ENCODE assay signal across 11 cellular contexts in the genomic region with DNA sequence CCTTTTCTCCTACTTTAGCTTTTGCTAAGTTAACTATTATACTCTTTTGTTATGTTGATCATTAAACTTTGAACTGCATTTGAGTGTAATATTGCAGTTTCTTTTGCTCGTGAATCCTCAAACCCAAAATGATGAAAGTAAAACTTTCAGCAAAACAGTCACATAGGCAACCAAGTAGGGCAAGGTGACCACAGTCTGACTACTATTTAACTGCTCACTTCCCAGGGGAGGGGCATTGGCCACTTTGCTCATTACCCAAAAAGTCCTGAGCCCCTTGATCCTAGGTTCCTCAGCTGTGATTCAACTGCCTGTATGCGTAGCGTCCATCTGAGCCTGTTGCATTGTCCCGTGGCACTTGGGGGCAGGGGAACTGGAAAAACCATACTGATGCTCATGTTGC.
"Had no signal": no experiment of that assay in that cellular context is flagged by ENCODE, and none has a peak within 500 bp of the region (broad histone marks: within the 10 kb centered on the region; RNA-seq: fewer than 3 reads in every experiment).

No MANE protein-coding gene starts in this region.

- ATAC-seq: activated T-helper 17 cell treated with anti-CD3 and anti-CD28 coated beads, Interleukin-2, amount 50 U/mL, for 72 hours; mucosa of descending colon; naive thymus-derived CD8-positive, alpha-beta T cell; stimulated activated effector memory CD8-positive, alpha-beta T cell treated with anti-CD3 and anti-CD28 coated beads, Interleukin-12 subunit alpha, Interleukin-12 subunit beta, amount 100 ng/mL, for 72 hours had no signal

- DNase-seq: activated B cell treated with CpG ODN at 0.5 μM for 24 hours; activated CD4-positive, alpha-beta T cell treated with anti-CD3 and anti-CD28 coated beads, Interleukin-2, amount 10 ng/mL, durations not matched to agents 24 days and 14 days; activated naive CD4-positive, alpha-beta T cell treated with anti-CD3 and anti-CD28 coated beads for 36 hours; mammary epithelial cell; mucosa of descending colon; naive thymus-derived CD8-positive, alpha-beta T cell; nucleus accumbens; tibial artery; uterus had no signal
